In the genomic region with DNA sequence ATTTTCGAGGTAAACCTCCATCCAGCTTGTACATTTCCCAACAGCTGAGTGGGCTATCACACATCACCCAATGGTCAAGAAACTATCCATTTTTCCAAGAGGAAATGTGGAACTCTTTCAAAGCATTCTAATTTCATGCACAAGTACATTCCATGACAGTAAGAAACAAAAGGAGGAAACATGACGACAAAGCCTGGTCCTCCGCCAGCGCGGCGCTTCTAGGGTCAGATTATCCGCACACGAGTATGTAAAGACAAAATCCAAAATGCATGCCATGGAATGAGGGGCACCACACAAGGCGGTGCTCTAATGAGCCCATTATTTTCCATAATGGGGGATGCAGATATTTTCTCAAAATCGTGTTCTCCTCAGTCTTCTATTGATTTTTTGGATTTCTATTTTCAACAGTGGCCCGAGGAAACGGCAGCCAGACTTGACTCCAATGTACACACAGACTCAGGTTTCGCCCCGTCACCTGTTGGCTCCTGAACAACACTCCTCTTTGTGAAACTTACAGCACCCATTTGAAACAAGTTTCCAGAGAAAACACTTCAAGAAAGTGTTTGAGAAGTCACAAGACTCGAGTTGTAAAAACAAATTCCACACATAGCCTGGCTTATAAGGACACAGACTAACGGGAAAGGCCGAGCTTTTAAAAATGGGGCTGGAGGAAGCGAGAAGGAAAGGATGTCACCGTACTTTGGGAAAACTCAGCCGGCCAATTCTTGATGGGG, we compare ENCODE assay signal across 8 cellular contexts.
DNase-seq lines count a peak whose midpoint lies in the region; ATAC-seq lines count a peak whose summit lies in the region.

No MANE protein-coding gene starts in this region.

- H3K9ac ChIP-seq in iPS-18a (ENCODE audit: low read length): peak overlapping the region; percentile 63

- H3K4me3 Mint-ChIP-seq in activated T-cell treated with anti-CD3 and anti-CD28 coated beads, Interleukin-2, amount 50 U/mL, for 72 hours: peak overlapping the region; percentile 84 to 85
- peak overlapping the region; percentile 74 for H3K4me3 Mint-ChIP-seq in activated naive CD8-positive, alpha-beta T cell
- peak overlapping the region; percentile 85 for H3K4me3 Mint-ChIP-seq in stimulated activated effector memory CD8-positive, alpha-beta T cell treated with anti-CD3 and anti-CD28 coated beads, Interleukin-12 subunit alpha, Interleukin-12 subunit beta, amount 100 ng/mL, for 72 hours

- peaks cover 21% of the 10 kb centered on the region for H3K36me3 ChIP-seq in iPS-18a (ENCODE audit: control insufficient read depth, low read depth, low read length)

- H3K4me3 ChIP-seq in iPS-18a (ENCODE audit: low read length): peak overlapping the region; percentile 92

- H3K27ac ChIP-seq in iPS-18a (ENCODE audit: low read length): no peak overlapping the region

- no peak overlapping the region for H3K27ac Mint-ChIP-seq in activated T-cell treated with anti-CD3 and anti-CD28 coated beads, Interleukin-2, amount 50 U/mL, for 72 hours
- no peak overlapping the region for H3K27ac Mint-ChIP-seq in activated naive CD8-positive, alpha-beta T cell
- H3K27ac Mint-ChIP-seq in stimulated activated effector memory CD8-positive, alpha-beta T cell treated with anti-CD3 and anti-CD28 coated beads, Interleukin-12 subunit alpha, Interleukin-12 subunit beta, amount 100 ng/mL, for 72 hours: no peak overlapping the region

- H3K36me3 Mint-ChIP-seq in activated T-cell treated with anti-CD3 and anti-CD28 coated beads, Interleukin-2, amount 50 U/mL, for 72 hours (ENCODE audit: insufficient read depth in 2 of 2): peaks cover 2% of the 10 kb centered on the region in 2 donors
- no peaks in the 10 kb centered on the region for H3K36me3 Mint-ChIP-seq in activated naive CD8-positive, alpha-beta T cell
- H3K36me3 Mint-ChIP-seq in stimulated activated effector memory CD8-positive, alpha-beta T cell treated with anti-CD3 and anti-CD28 coated beads, Interleukin-12 subunit alpha, Interleukin-12 subunit beta, amount 100 ng/mL, for 72 hours: no peaks in the 10 kb centered on the region

- H3K9me3 ChIP-seq in iPS-18a (ENCODE audit: control insufficient read depth, low read depth, low read length): no peaks in the 10 kb centered on the region

- peaks cover 15% of the 10 kb centered on the region for H3K4me1 Mint-ChIP-seq in activated T-cell treated with anti-CD3 and anti-CD28 coated beads, Interleukin-2, amount 50 U/mL, for 72 hours (ENCODE audit: low read depth)
- peaks cover 14% of the 10 kb centered on the region for H3K4me1 Mint-ChIP-seq in activated naive CD8-positive, alpha-beta T cell (ENCODE audit: low read depth)
- H3K4me1 Mint-ChIP-seq in stimulated activated effector memory CD8-positive, alpha-beta T cell treated with anti-CD3 and anti-CD28 coated beads, Interleukin-12 subunit alpha, Interleukin-12 subunit beta, amount 100 ng/mL, for 72 hours: peaks cover 10% of the 10 kb centered on the region

- DNase-seq in activated T-cell treated with anti-CD3 and anti-CD28 coated beads, Interleukin-2, amount 50 U/mL, for 72 hours: no peak
- DNase-seq in activated T-cell treated with anti-CD3 and anti-CD28 coated beads, Interleukin-2, amount 50 U/mL, for 1 hour: no peak
- no peak for DNase-seq in stimulated activated effector memory CD8-positive, alpha-beta T cell treated with anti-CD3 and anti-CD28 coated beads, Interleukin-12 subunit alpha, Interleukin-12 subunit beta, amount 100 ng/mL, for 72 hours (ENCODE audit: low spot score in 2 of 2)
- no peak for DNase-seq in NCI-H1436 (lab: John Stamatoyannopoulos, UW)
- no peak for DNase-seq in NCI-H2227 treated with DMSO at 0.1 percent for 48 hours (lab: John Stamatoyannopoulos, UW)
- DNase-seq in GF-D8 (lab: John Stamatoyannopoulos, UW): no peak

- H3K27me3 Mint-ChIP-seq in activated T-cell treated with anti-CD3 and anti-CD28 coated beads, Interleukin-2, amount 50 U/mL, for 72 hours (ENCODE audit: low read depth): peaks cover 77% of the 10 kb centered on the region
- H3K27me3 Mint-ChIP-seq in activated naive CD8-positive, alpha-beta T cell: peaks cover 59% of the 10 kb centered on the region

- peaks cover 6% of the 10 kb centered on the region for H3K27me3 ChIP-seq in iPS-18a (ENCODE audit: control insufficient read depth, insufficient read depth, low read length)

- no peaks in the 10 kb centered on the region for H3K9me3 Mint-ChIP-seq in activated T-cell treated with anti-CD3 and anti-CD28 coated beads, Interleukin-2, amount 50 U/mL, for 72 hours
- no peaks in the 10 kb centered on the region for H3K9me3 Mint-ChIP-seq in activated naive CD8-positive, alpha-beta T cell (ENCODE audit: low read depth)
- no peaks in the 10 kb centered on the region for H3K9me3 Mint-ChIP-seq in stimulated activated effector memory CD8-positive, alpha-beta T cell treated with anti-CD3 and anti-CD28 coated beads, Interleukin-12 subunit alpha, Interleukin-12 subunit beta, amount 100 ng/mL, for 72 hours

- peaks cover 63% of the 10 kb centered on the region for H3K4me1 ChIP-seq in iPS-18a (ENCODE audit: control insufficient read depth, low read depth, low read length)

- ATAC-seq in activated T-cell treated with anti-CD3 and anti-CD28 coated beads, Interleukin-2, amount 50 U/mL, for 72 hours (replicated peaks in 1 of 2): no peak
- ATAC-seq in stimulated activated effector memory CD8-positive, alpha-beta T cell treated with anti-CD3 and anti-CD28 coated beads, Interleukin-12 subunit alpha, Interleukin-12 subunit beta, amount 100 ng/mL, for 72 hours: no peak
